In genomic region chr6:110459137-110459536, GRCh38 we compare ENCODE assay signal across 38 cellular contexts. TPM values are rescaled to one million over a fixed set of nuclear protein-coding genes. Genes with fewer than 3 reads are reported as not detected.
"Had no signal": no experiment of that assay in that cellular context is flagged by ENCODE, and none has a peak within 500 bp of the region (broad histone marks: within the 10 kb centered on the region; RNA-seq: fewer than 3 reads in every experiment).

No MANE protein-coding gene starts in this region.

- H3K36me3 ChIP-seq: adrenal gland, ascending aorta, brain microvascular endothelial cell, breast epithelium, cardiac muscle cell had no signal

- H3K4me1 ChIP-seq: adrenal gland, ascending aorta, body of pancreas, breast epithelium had no signal

- H3K9me3 ChIP-seq: adrenal gland had no signal

- ATAC-seq: activated naive CD4-positive, alpha-beta T cell treated with anti-CD3 and anti-CD28 coated beads, Interleukin-2, amount 50 U/mL, for 72 hours; activated naive CD8-positive, alpha-beta T cell treated with anti-CD3 and anti-CD28 coated beads, Interleukin-2, amount 50 U/mL, for 24 hours; activated T-cell treated with anti-CD3 and anti-CD28 coated beads, Interleukin-2, amount 50 U/mL, for 4 hours; activated T-cell treated with anti-CD3 and anti-CD28 coated beads, Interleukin-2, amount 50 U/mL, for 72 hours; activated T-helper 17 cell treated with anti-CD3 and anti-CD28 coated beads, Interleukin-2, amount 50 U/mL, for 72 hours; body of pancreas had no signal

- H3K4me3 ChIP-seq: adrenal gland, ascending aorta, body of pancreas, breast epithelium, cardiac muscle cell had no signal

- FAIRE-seq: astrocyte, bronchial epithelial cell had no signal

- H3K27ac ChIP-seq: adrenal gland, ascending aorta, body of pancreas, brain microvascular endothelial cell, breast epithelium, cardiac muscle cell had no signal

- H3K27me3 ChIP-seq: adrenal gland, ascending aorta, body of pancreas, brain microvascular endothelial cell, breast epithelium, cardiac muscle cell had no signal

- DNase-seq: activated effector memory CD4-positive, alpha-beta T cell treated with anti-CD3 and anti-CD28 coated beads, Interleukin-2, amount 50 U/mL, for 16 hours; activated effector memory CD4-positive, alpha-beta T cell treated with Interleukin-2 at 50 U/mL for 16 hours; activated gamma-delta T cell; activated gamma-delta T cell treated with Interleukin-2 at 50 U/mL for 16 hours; activated naive CD4-positive, alpha-beta T cell; activated naive CD4-positive, alpha-beta T cell treated with anti-CD3 and anti-CD28 coated beads for 36 hours; activated naive CD4-positive, alpha-beta T cell treated with anti-CD3 and anti-CD28 coated beads, Interleukin-2, amount 10 ng/mL, durations not matched to agents 7 days and 5 days; activated naive CD4-positive, alpha-beta T cell treated with anti-CD3 and anti-CD28 coated beads, Interleukin-2, amount 50 U/mL, for 16 hours; activated naive CD4-positive, alpha-beta T cell treated with Interleukin-2 at 50 U/mL for 16 hours; activated naive CD8-positive, alpha-beta T cell treated with anti-CD3 and anti-CD28 coated beads for 36 hours; activated naive CD8-positive, alpha-beta T cell treated with anti-CD3 and anti-CD28 coated beads, Interleukin-2, amount 10 ng/mL, durations not matched to agents 7 days and 5 days; activated naive CD8-positive, alpha-beta T cell treated with anti-CD3 and anti-CD28 coated beads, Interleukin-2, amount 50 U/mL, for 24 hours; activated T-cell treated with anti-CD3 and anti-CD28 coated beads, Interleukin-2, amount 50 U/mL, for 1 hour; activated T-cell treated with anti-CD3 and anti-CD28 coated beads, Interleukin-2, amount 50 U/mL, for 24 hours; activated T-cell treated with anti-CD3 and anti-CD28 coated beads, Interleukin-2, amount 50 U/mL, for 4 hours; activated T-cell treated with anti-CD3 and anti-CD28 coated beads, Interleukin-2, amount 50 U/mL, for 48 hours; activated T-cell treated with anti-CD3 and anti-CD28 coated beads, Interleukin-2, amount 50 U/mL, for 72 hours; adrenal gland; amniotic stem cell; amygdala; anterior cingulate cortex; aorta; body of pancreas; brain microvascular endothelial cell; caudate nucleus; central memory CD4-positive, alpha-beta T cell; cerebellar nuclear complex had no signal

RNA-seq across cellular contexts. Expression of gene SLC22A16, which starts 17.3 kb away (rescaled TPM):
- total RNA-seq: activated naive CD4-positive, alpha-beta T cell treated with anti-CD3 and anti-CD28 coated beads for 36 hours; activated naive CD4-positive, alpha-beta T cell treated with anti-CD3 and anti-CD28 coated beads, Interleukin-2, amount 50 U/mL, for 72 hours; activated naive CD8-positive, alpha-beta T cell treated with anti-CD3 and anti-CD28 coated beads for 36 hours; activated naive CD8-positive, alpha-beta T cell treated with anti-CD3 and anti-CD28 coated beads, Interleukin-2, amount 10 ng/mL, durations not matched to agents 7 days and 5 days; activated T-cell treated with anti-CD3 and anti-CD28 coated beads, Interleukin-2, amount 50 U/mL, for 4 hours; activated T-cell treated with anti-CD3 and anti-CD28 coated beads, Interleukin-2, amount 50 U/mL, for 72 hours; activated T-helper 1 cell treated with anti-CD3 and anti-CD28 coated beads, Interleukin-12 subunit alpha, Interleukin-12 subunit beta, Interleukin-2, Interleukin-4 antibody, amounts not matched to agents 30 ng/mL and 10 ng/mL and 1 ng/mL, durations not matched to agents 14 hours and 24 hours and 36 hours; activated T-helper 17 cell treated with anti-CD3 and anti-CD28 coated beads, Interleukin-2, amount 50 U/mL, for 72 hours; activated T-helper 2 cell treated with anti-CD3 and anti-CD28 coated beads, Interferon-gamma antibody, Interleukin-2, Interleukin-4, amounts not matched to agents 10 μg/mL and 5 μg/mL and 100 μg/mL, durations not matched to agents 14 hours and 24 hours and 36 hours; ascending aorta; astrocyte; body of pancreas; bronchial epithelial cell; cardiac muscle cell; cardiac septum; chondrocyte had no signal
- polyA plus RNA-seq: adrenal gland, cardiac muscle cell had no signal

RNA-seq across cellular contexts. Expression of gene DDO, which starts 43.8 kb away (rescaled TPM):
- total RNA-seq: activated naive CD4-positive, alpha-beta T cell treated with anti-CD3 and anti-CD28 coated beads for 36 hours; activated naive CD8-positive, alpha-beta T cell treated with anti-CD3 and anti-CD28 coated beads for 36 hours; activated naive CD8-positive, alpha-beta T cell treated with anti-CD3 and anti-CD28 coated beads, Interleukin-2, amount 10 ng/mL, durations not matched to agents 7 days and 5 days; activated T-cell treated with anti-CD3 and anti-CD28 coated beads, Interleukin-2, amount 50 U/mL, for 4 hours; activated T-cell treated with anti-CD3 and anti-CD28 coated beads, Interleukin-2, amount 50 U/mL, for 72 hours; activated T-helper 1 cell treated with anti-CD3 and anti-CD28 coated beads, Interleukin-12 subunit alpha, Interleukin-12 subunit beta, Interleukin-2, Interleukin-4 antibody, amounts not matched to agents 30 ng/mL and 10 ng/mL and 1 ng/mL, durations not matched to agents 14 hours and 24 hours and 36 hours; activated T-helper 17 cell treated with anti-CD3 and anti-CD28 coated beads, Interleukin-2, amount 50 U/mL, for 72 hours; activated T-helper 2 cell treated with anti-CD3 and anti-CD28 coated beads, Interferon-gamma antibody, Interleukin-2, Interleukin-4, amounts not matched to agents 10 μg/mL and 5 μg/mL and 100 μg/mL, durations not matched to agents 14 hours and 24 hours and 36 hours; astrocyte; bronchial epithelial cell; chondrocyte had no signal
